In the genomic region with DNA sequence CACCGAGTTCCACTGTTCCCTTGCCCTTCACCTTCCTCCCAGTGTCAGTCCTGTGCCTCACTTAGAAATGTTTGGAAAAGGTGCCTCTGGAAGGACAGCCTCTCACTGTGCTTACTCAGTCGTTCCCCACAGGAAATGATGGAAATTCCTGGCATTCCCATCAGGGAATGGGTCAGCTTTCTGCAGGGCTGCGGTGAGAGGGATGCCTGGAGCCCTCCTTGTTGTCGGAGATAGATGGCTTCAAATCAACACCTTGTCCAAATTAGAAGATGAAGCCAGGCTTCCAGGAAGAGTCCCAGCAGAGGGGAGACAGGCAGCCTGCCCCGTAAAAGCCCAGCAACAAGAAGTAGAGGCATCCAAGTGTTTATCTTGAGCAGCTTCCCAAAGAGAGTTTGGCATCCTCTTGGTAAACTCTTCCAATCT, we compare ENCODE assay signal across 11 cellular contexts. TPM values are rescaled to one million over a fixed set of nuclear protein-coding genes. Genes with fewer than 3 reads are reported as not detected.
DNase-seq lines count a peak whose midpoint lies in the region; ATAC-seq and TF ChIP-seq lines count a peak whose summit lies in the region.
"Had no signal": no experiment of that assay in that cellular context is flagged by ENCODE, and none has a peak within 500 bp of the region (broad histone marks: within the 10 kb centered on the region; RNA-seq: fewer than 3 reads in every experiment).

No MANE protein-coding gene starts in this region.

- DNase-seq in GM04503 (ENCODE audit: low read depth) (peak; percentile 79), WTC11 (ENCODE audit: low spot score) (peak; percentile 48), cardiac muscle cell (ENCODE audit: low read depth in 1 of 2, low spot score in 1 of 2) (peak; percentile 35 to 94), pulmonary artery endothelial cell (ENCODE audit: low read depth, low spot score) (peak; percentile 81), NCI-H510A (lab: John Stamatoyannopoulos, UW) (no peak), body of pancreas (no peak)
- DNase-seq: NCI-H1694 had no signal

- H3K36me3 Mint-ChIP-seq in WTC11 = no peaks in the 10 kb centered on the region

- intact Hi-C loops in body of pancreas (cut with DNase I) = loop anchor here (10.0 kb wide), 1 partner anchor 180 kb away; no protein-coding TSS in a partner anchor

- H3K4me1 ChIP-seq in cardiac muscle cell (ENCODE audit: low read depth) (peaks cover 44% of the 10 kb centered on the region), body of pancreas (peaks cover 51% of the 10 kb centered on the region)

- no peak for TF ChIP-seq POLR2A in body of pancreas (IDR thresholded peaks at IDR 0.05)

- 47 to 50% methylated on average over 4 to 5 of the region's 5 CpGs for WGBS in body of pancreas, 2 donors

- peak; percentile 83 for ATAC-seq in WTC11
- ATAC-seq in GM19023 (IDR thresholded peaks at IDR 0.05; ENCODE audit: unreplicated experiment) = no peak
- no peak for ATAC-seq in HG03521 (IDR thresholded peaks at IDR 0.05; ENCODE audit: unreplicated experiment)
- ATAC-seq in body of pancreas = no peak

- H3K27ac ChIP-seq in cardiac muscle cell (peak overlapping the region; percentile 72), body of pancreas (peak overlapping the region in 2 of 4 donors; percentile 39 to 41)
- H3K27ac ChIP-seq: ovary had no signal

- no peaks in the 10 kb centered on the region; the same call in 1 of the 2 replicates for H3K27me3 Mint-ChIP-seq in WTC11 (ENCODE audit: low read depth)

- H3K27ac Mint-ChIP-seq in WTC11 = peak overlapping the region; percentile 87

- no peak overlapping the region for H3K4me3 ChIP-seq in cardiac muscle cell
- H3K4me3 ChIP-seq in body of pancreas = no peak overlapping the region
- H3K4me3 ChIP-seq: ovary had no signal

- peaks cover 46% of the 10 kb centered on the region for H3K4me1 Mint-ChIP-seq in WTC11

- H3K36me3 ChIP-seq in cardiac muscle cell (no peaks in the 10 kb centered on the region), body of pancreas (replicated peaks in 1 of 2; ENCODE audit: insufficient read depth in 1 of 2, low read depth in 2 of 2) (no peaks in the 10 kb centered on the region)
- H3K36me3 ChIP-seq: ovary had no signal

- POLR2A ChIA-PET in WTC11 (lab: Charles Lee) = interaction anchor here (0.9 kb wide), 1 partner anchor 208 kb away, joined by 4 read pairs; a partner anchor contains a TSS

- no peaks in the 10 kb centered on the region for H3K27me3 ChIP-seq in cardiac muscle cell
- no peaks in the 10 kb centered on the region for H3K27me3 ChIP-seq in body of pancreas
- H3K27me3 ChIP-seq: ovary had no signal

- CTCF ChIA-PET in WTC11 (lab: Charles Lee) = interaction anchor here (1.2 to 1.7 kb wide), 4 partner anchors 9 to 207 kb away, joined by 3 read pairs; a partner anchor contains a TSS

- no peaks in the 10 kb centered on the region for H3K9me3 Mint-ChIP-seq in WTC11

- H3K9me3 ChIP-seq in cardiac muscle cell (ENCODE audit: low read depth) (no peaks in the 10 kb centered on the region), body of pancreas (no peaks in the 10 kb centered on the region)
- H3K9me3 ChIP-seq: ovary had no signal

- TF ChIP-seq CTCF in WTC11 (IDR thresholded peaks at IDR 0.05) = no peak
- TF ChIP-seq CTCF in cardiac muscle cell (IDR thresholded peaks at IDR 0.05; ENCODE audit: low read depth, low read length) = no peak
- no peak for TF ChIP-seq CTCF in body of pancreas (IDR thresholded peaks at IDR 0.05)

- no peak overlapping the region for H3K4me3 Mint-ChIP-seq in WTC11

TF ChIP-seq in WTC11, 78 proteins besides CTCF, POLR2A, EP300 and RAD21:
- no peak for TF ChIP-seq FOXJ3 (CRISPR knock-in tag; IDR thresholded peaks at IDR 0.05; ENCODE audit: borderline replicate concordance)
- TF ChIP-seq SMAD3 (CRISPR knock-in tag; IDR thresholded peaks at IDR 0.05; ENCODE audit: borderline replicate concordance) = no peak
- no peak for TF ChIP-seq NR3C1 (CRISPR knock-in tag; conservative IDR thresholded peaks at IDR 0.05; ENCODE audit: low read depth)
- TF ChIP-seq SP1 (CRISPR knock-in tag; conservative IDR thresholded peaks at IDR 0.05) = no peak
- no peak for TF ChIP-seq NFE2L1 (CRISPR knock-in tag; IDR thresholded peaks at IDR 0.05)
- TF ChIP-seq, protein P1, sequence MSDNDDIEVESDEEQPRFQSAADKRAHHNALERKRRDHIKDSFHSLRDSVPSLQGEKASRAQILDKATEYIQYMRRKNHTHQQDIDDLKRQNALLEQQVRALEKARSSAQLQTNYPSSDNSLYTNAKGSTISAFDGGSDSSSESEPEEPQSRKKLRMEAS (CRISPR knock-in tag; IDR thresholded peaks at IDR 0.05) = 0 out of 2 replicates have a peak, but pooled peaks have one; percentile 47
- TF ChIP-seq ZNF232 (CRISPR knock-in tag; IDR thresholded peaks at IDR 0.05) = no peak
- 0 out of 2 replicates have a peak, but pooled peaks have one; percentile 52 for TF ChIP-seq TEAD4 (CRISPR knock-in tag; IDR thresholded peaks at IDR 0.05)
- TF ChIP-seq ZNF317 (CRISPR knock-in tag; IDR thresholded peaks at IDR 0.05; ENCODE audit: borderline replicate concordance, low read depth) = peak; percentile 60; the same call in 1 of the 2 replicates
- TF ChIP-seq TEAD1 (CRISPR knock-in tag; IDR thresholded peaks at IDR 0.05) = peak; percentile 92
TF ChIP-seq in WTC11: peak in this region for 4.

RNA-seq across cellular contexts. Expression of a gene that starts 25.3 kb away (rescaled TPM):
- total RNA-seq in WTC11 (2021) (0.39 to 0.55 TPM (median 0.48 TPM) in 3 replicates), cardiac muscle cell (57.5 and 61.1 TPM in 2 replicates), pulmonary artery endothelial cell (13.5 and 24.3 TPM in 2 replicates), body of pancreas (1 to 10 TPM; 3.6 to 4.2 TPM)
- polyA plus RNA-seq in cardiac muscle cell = 69.0 and 78.7 TPM in 2 replicates
- total RNA-seq: T-helper 1 cell treated with Interleukin-12 subunit alpha and Interleukin-12 subunit beta and Interleukin-4 antibody, amounts not matched to agents 30 ng/mL and 1 ng/mL, for 36 hours had no signal

Comparison
In these comparisons a context has a peak if more than half of its experiments do, and no peak if none do; other contexts are left out.
1. DNase-seq: peak in GM04503 (single experiment), WTC11 (single experiment), cardiac muscle cell (2 of 2) and pulmonary artery endothelial cell (single experiment); none in NCI-H510A (single experiment) and body of pancreas (0 of 4).